In the genomic region with DNA sequence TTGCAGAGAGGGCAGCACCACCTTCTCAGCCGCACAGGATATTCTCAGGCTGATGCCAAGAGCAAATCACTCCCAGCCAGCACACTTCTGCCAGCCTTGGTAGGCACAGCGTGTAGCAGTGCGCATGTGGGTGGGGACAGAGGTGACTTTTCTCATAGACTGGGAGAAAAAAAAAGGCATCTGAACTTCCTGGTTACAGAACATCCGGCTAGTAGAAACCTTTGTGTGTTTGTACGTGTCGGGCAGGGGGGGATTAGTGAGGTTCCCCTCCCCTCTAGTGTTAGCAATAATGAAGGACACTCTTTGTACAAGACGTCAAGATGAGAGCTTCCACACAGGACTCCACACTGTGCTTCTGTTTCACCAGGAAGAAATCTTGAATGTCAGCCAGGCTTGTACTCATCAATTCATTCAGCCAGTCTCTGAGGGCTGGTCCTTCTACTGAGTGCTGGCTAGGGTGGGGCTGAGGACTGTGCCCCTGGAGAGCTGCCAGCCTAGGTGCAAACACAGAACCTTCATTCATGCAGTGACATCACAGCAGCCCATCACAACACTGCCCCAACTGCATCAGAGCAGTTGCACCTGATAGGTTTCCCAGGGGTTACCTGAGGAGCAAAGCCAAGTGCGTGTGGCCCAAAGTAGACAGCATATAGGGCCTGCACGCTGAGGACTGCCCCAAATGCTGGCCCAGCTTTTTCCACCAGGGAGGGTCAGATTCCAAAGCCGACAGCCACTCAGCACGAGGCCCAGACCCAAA, we compare ENCODE assay signal across 8 cellular contexts. TPM values are rescaled to one million over a fixed set of nuclear protein-coding genes. Genes with fewer than 3 reads are reported as not detected.
DNase-seq lines count a peak whose midpoint lies in the region; ATAC-seq, FAIRE-seq and TF ChIP-seq lines count a peak whose summit lies in the region.

No MANE protein-coding gene starts in this region.

- no peaks in the 10 kb centered on the region for H3K27me3 ChIP-seq in rectal smooth muscle tissue (ENCODE audit: control insufficient read depth, insufficient read depth, low read length)

- H3K9me3 Mint-ChIP-seq in nephron progenitor cell: peaks cover 48% of the 10 kb centered on the region

- CTCF ChIA-PET in RWPE1 (lab: Yijun Ruan, JAX): interaction anchor here (0.5 to 1.8 kb wide), 3 partner anchors 10 to 21 kb away, joined by 3 to 6 read pairs (median 5); no protein-coding TSS in a partner anchor

- peak overlapping the region; percentile 21 for H3K4me3 ChIP-seq in rectal smooth muscle tissue (ENCODE audit: low read length)

- no peak overlapping the region for H3K4me3 Mint-ChIP-seq in nephron progenitor cell

- H3K27ac ChIP-seq in RWPE1: peak overlapping the region; percentile 97
- H3K27ac ChIP-seq in rectal smooth muscle tissue (ENCODE audit: low read depth, low read length): no peak overlapping the region

- ATAC-seq in HG03159 (IDR thresholded peaks at IDR 0.05; ENCODE audit: unreplicated experiment): no peak

- no peaks in the 10 kb centered on the region for H3K4me1 ChIP-seq in rectal smooth muscle tissue (ENCODE audit: control insufficient read depth, insufficient read depth, low read length)

- in situ Hi-C loops in KBM-7 (cut with MboI; ENCODE audit: low pct_unique_long_range_greater_than_20kb, low sequenced_read_pairs): loop anchor here (25.0 kb wide), 1 partner anchor 634 kb away; no protein-coding TSS in a partner anchor

- H3K27ac Mint-ChIP-seq in nephron progenitor cell: no peak overlapping the region

- no peak for DNase-seq in GM12891 (ENCODE audit: insufficient read length, low spot score)
- peak; percentile 34 for DNase-seq in RWPE1 (ENCODE audit: low spot score)
- peak; percentile 3 for DNase-seq in effector CD8-positive, alpha-beta T cell (lab: John Stamatoyannopoulos, UW)
- no peak for DNase-seq in KBM-7
- DNase-seq in nephron progenitor cell: no peak
- no peak for DNase-seq in activated T-cell treated with anti-CD3 and anti-CD28 coated beads for 4 hours

- no peaks in the 10 kb centered on the region for H3K4me1 Mint-ChIP-seq in nephron progenitor cell

- peaks cover 5% of the 10 kb centered on the region for H3K36me3 Mint-ChIP-seq in nephron progenitor cell (ENCODE audit: low read depth)

- POLR2A ChIA-PET in RWPE1 (lab: Yijun Ruan, JAX; ENCODE audit: low non-redundant PET): interaction anchor here (1.3 to 1.4 kb wide), 2 partner anchors 9 kb away, joined by 7 to 8 read pairs; no protein-coding TSS in a partner anchor

- peak overlapping the region; percentile 11 for H3K9ac ChIP-seq in rectal smooth muscle tissue (ENCODE audit: low read length)

- no peaks in the 10 kb centered on the region for H3K36me3 ChIP-seq in rectal smooth muscle tissue (ENCODE audit: control insufficient read depth, insufficient read depth, low read length)

- H3K27me3 Mint-ChIP-seq in nephron progenitor cell (ENCODE audit: low read depth, poor library complexity): peaks cover 8% of the 10 kb centered on the region

- TF ChIP-seq POLR2A in GM12891 (IDR thresholded peaks at IDR 0.05; ENCODE audit: low read depth, low read length): no peak

- no peak for TF ChIP-seq CTCF in RWPE1 (conservative IDR thresholded peaks at IDR 0.05; ENCODE audit: low read depth)
- TF ChIP-seq CTCF in nephron progenitor cell (IDR thresholded peaks at IDR 0.05): no peak

- peak; percentile 52 for FAIRE-seq in GM12891 (lab: Jason Lieb, UNC)

TF ChIP-seq in GM12891, 5 proteins besides CTCF, POLR2A, EP300 and RAD21:
- TF ChIP-seq TAF1 (IDR thresholded peaks at IDR 0.05; ENCODE audit: low read depth, low read length) (no peak), POU2F2 (IDR thresholded peaks at IDR 0.05; ENCODE audit: low read depth, low read length) (no peak), POLR2AphosphoS5 (IDR thresholded peaks at IDR 0.05; ENCODE audit: low read depth, low read length) (no peak), PAX5 (IDR thresholded peaks at IDR 0.05; ENCODE audit: insufficient read depth, low read length, severe bottlenecking) (no peak), SPI1 (IDR thresholded peaks at IDR 0.05; ENCODE audit: low read depth, low read length) (no peak)
TF ChIP-seq in GM12891: peak in this region for 0.

RNA-seq across cellular contexts. Expression of gene SLC25A5, which starts 34.7 kb away (rescaled TPM):
- polyA plus RNA-seq in GM12891 (2012; ENCODE audit: low read depth, missing spikeins): 458 TPM

Comparison
In these comparisons a context has a peak if more than half of its experiments do, and no peak if none do; other contexts are left out.
1. DNase-seq: peak in RWPE1 (single experiment) and effector CD8-positive, alpha-beta T cell (single experiment); none in GM12891 (single experiment), KBM-7 (single experiment), nephron progenitor cell (single experiment) and activated T-cell treated with anti-CD3 and anti-CD28 coated beads for 4 hours (single experiment).